8 cellular contexts compared by ENCODE assay signal in the genomic region with DNA sequence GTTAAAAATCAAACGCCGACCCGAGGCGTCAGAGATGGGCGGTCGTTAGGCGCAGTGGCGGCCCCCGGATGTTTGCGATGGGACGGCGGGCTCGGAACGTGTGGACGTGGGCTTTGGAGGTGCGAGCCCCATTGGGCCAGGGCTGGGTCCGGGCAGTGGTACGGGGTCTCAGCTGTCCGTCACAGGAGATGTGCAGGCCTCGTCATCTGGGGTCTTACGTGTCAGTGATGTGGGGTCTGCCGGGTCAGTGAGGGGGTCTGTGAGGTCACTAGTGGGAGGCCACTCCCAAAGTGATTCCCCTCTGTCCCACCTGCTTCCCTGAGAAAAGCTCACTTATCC. TPM values are rescaled to one million over a fixed set of nuclear protein-coding genes. Genes with fewer than 3 reads are reported as not detected.
DNase-seq lines count a peak whose midpoint lies in the region; ATAC-seq lines count a peak whose summit lies in the region.

No MANE protein-coding gene starts in this region.

- H3K4me1 ChIP-seq in iPS DF 6.9 (ENCODE audit: control insufficient read depth, insufficient read depth, low read length): no peaks in the 10 kb centered on the region; the same call in 1 of the 2 replicates

- H3K36me3 ChIP-seq in H7 (replicated peaks; ENCODE audit: control insufficient read depth, insufficient read depth, low read length): no peaks in the 10 kb centered on the region
- H3K36me3 ChIP-seq in iPS DF 6.9 (ENCODE audit: control insufficient read depth, insufficient read depth, low read length): no peaks in the 10 kb centered on the region

- peaks cover 18% of the 10 kb centered on the region for H3K9me3 Mint-ChIP-seq in activated T-helper 17 cell treated with anti-CD3 and anti-CD28 coated beads, Interleukin-2, amount 50 U/mL, for 72 hours
- peaks cover 14% of the 10 kb centered on the region for H3K9me3 Mint-ChIP-seq in stimulated activated effector memory CD8-positive, alpha-beta T cell treated with anti-CD3 and anti-CD28 coated beads, Interleukin-12 subunit alpha, Interleukin-12 subunit beta, amount 100 ng/mL, for 72 hours

- WGBS in iPS DF 6.9 (ENCODE audit: insufficient coverage, insufficient read length): no CpG with 5 or more reads among the region's 22 CpGs

- no peaks in the 10 kb centered on the region for H3K4me1 Mint-ChIP-seq in activated T-helper 17 cell treated with anti-CD3 and anti-CD28 coated beads, Interleukin-2, amount 50 U/mL, for 72 hours
- H3K4me1 Mint-ChIP-seq in stimulated activated effector memory CD8-positive, alpha-beta T cell treated with anti-CD3 and anti-CD28 coated beads, Interleukin-12 subunit alpha, Interleukin-12 subunit beta, amount 100 ng/mL, for 72 hours: peaks cover 5% of the 10 kb centered on the region

- no peaks in the 10 kb centered on the region for H3K27me3 Mint-ChIP-seq in activated T-helper 17 cell treated with anti-CD3 and anti-CD28 coated beads, Interleukin-2, amount 50 U/mL, for 72 hours

- H3K4me3 ChIP-seq in H7 (ENCODE audit: insufficient read depth, low read depth, low read length): peak overlapping the region; percentile 65
- H3K4me3 ChIP-seq in iPS DF 6.9 (ENCODE audit: low read length): peak overlapping the region; percentile 40; the same call in 1 of the 2 replicates

- H3K27me3 ChIP-seq in H7 (ENCODE audit: control insufficient read depth, insufficient read depth, low read length) (peaks cover 10% of the 10 kb centered on the region), iPS DF 6.9 (ENCODE audit: control insufficient read depth, insufficient read depth, low read length) (no peaks in the 10 kb centered on the region; the same call in 1 of the 2 replicates)

- peak overlapping the region; percentile 93 for H3K27ac Mint-ChIP-seq in activated T-helper 17 cell treated with anti-CD3 and anti-CD28 coated beads, Interleukin-2, amount 50 U/mL, for 72 hours
- peak overlapping the region; percentile 67 for H3K27ac Mint-ChIP-seq in stimulated activated effector memory CD8-positive, alpha-beta T cell treated with anti-CD3 and anti-CD28 coated beads, Interleukin-12 subunit alpha, Interleukin-12 subunit beta, amount 100 ng/mL, for 72 hours

- H3K27ac ChIP-seq in iPS DF 6.9 (ENCODE audit: low read length): no peak overlapping the region

- ATAC-seq in activated T-helper 17 cell treated with anti-CD3 and anti-CD28 coated beads, Interleukin-2, amount 50 U/mL, for 72 hours (replicated peaks): no peak
- ATAC-seq in stimulated activated effector memory CD8-positive, alpha-beta T cell treated with anti-CD3 and anti-CD28 coated beads, Interleukin-12 subunit alpha, Interleukin-12 subunit beta, amount 100 ng/mL, for 72 hours: no peak
- ATAC-seq in HG03045 (IDR thresholded peaks at IDR 0.05; ENCODE audit: unreplicated experiment) (no peak), HG02798 (IDR thresholded peaks at IDR 0.05; ENCODE audit: poor library complexity, unreplicated experiment) (no peak)

- no peaks in the 10 kb centered on the region for H3K9me3 ChIP-seq in iPS DF 6.9 (ENCODE audit: control insufficient read depth, insufficient read depth, low read length)

- DNase-seq in H7 (no peak), iPS DF 6.9 (ENCODE audit: low read depth, low spot score) (no peak), RPMI8226 (no peak), NK-92 (lab: John Stamatoyannopoulos, UW; ENCODE audit: unreplicated experiment) (no peak)
- no peak for DNase-seq in stimulated activated effector memory CD8-positive, alpha-beta T cell treated with anti-CD3 and anti-CD28 coated beads, Interleukin-12 subunit alpha, Interleukin-12 subunit beta, amount 100 ng/mL, for 72 hours (ENCODE audit: low spot score in 2 of 2)

- H3K4me3 Mint-ChIP-seq in activated T-helper 17 cell treated with anti-CD3 and anti-CD28 coated beads, Interleukin-2, amount 50 U/mL, for 72 hours: peak overlapping the region; percentile 90
- peak overlapping the region; percentile 76 for H3K4me3 Mint-ChIP-seq in stimulated activated effector memory CD8-positive, alpha-beta T cell treated with anti-CD3 and anti-CD28 coated beads, Interleukin-12 subunit alpha, Interleukin-12 subunit beta, amount 100 ng/mL, for 72 hours

- H3K36me3 Mint-ChIP-seq in activated T-helper 17 cell treated with anti-CD3 and anti-CD28 coated beads, Interleukin-2, amount 50 U/mL, for 72 hours (ENCODE audit: low read depth): no peaks in the 10 kb centered on the region
- no peaks in the 10 kb centered on the region for H3K36me3 Mint-ChIP-seq in stimulated activated effector memory CD8-positive, alpha-beta T cell treated with anti-CD3 and anti-CD28 coated beads, Interleukin-12 subunit alpha, Interleukin-12 subunit beta, amount 100 ng/mL, for 72 hours

RNA-seq across cellular contexts. Expression of gene CHFR, which starts 21.6 kb away (rescaled TPM):
- total RNA-seq in H7 (2014; rRNA removed; shearing (Covaris generic)): 63.4 and 68.6 TPM in 2 replicates
- total RNA-seq in activated T-helper 17 cell treated with anti-CD3 and anti-CD28 coated beads, Interleukin-2, amount 50 U/mL, for 72 hours: 10 to 100 TPM; 41.5 to 59.9 TPM

RNA-seq across cellular contexts. Expression of gene ZNF605, which starts 47.1 kb away (rescaled TPM):
- total RNA-seq in H7 (2014; rRNA removed; shearing (Covaris generic)): 5.5 and 11.0 TPM in 2 replicates
- total RNA-seq in activated T-helper 17 cell treated with anti-CD3 and anti-CD28 coated beads, Interleukin-2, amount 50 U/mL, for 72 hours: 1 to 10 TPM; 8.3 to 8.5 TPM
